9 cellular contexts compared by ENCODE assay signal in the genomic region with DNA sequence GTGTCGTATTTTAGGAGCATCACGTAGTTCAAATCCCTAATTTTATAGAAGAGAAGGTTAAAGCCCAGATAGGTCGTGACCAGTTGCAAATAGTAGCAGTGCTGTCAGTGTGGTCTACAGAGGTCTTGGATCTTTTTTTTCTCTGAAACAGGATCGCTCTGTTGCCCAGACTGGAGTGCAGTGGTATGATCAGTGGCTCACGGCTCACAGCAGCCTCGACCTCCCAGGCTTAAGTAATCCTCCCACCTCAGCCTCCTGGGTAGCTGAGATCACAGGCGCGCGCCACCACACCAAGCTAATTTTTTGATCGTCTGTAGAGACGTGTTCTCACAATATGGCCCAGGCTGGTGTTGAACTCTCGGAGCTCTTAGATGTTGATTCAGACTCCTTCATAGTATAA. TPM values are rescaled to one million over a fixed set of nuclear protein-coding genes. Genes with fewer than 3 reads are reported as not detected.
DNase-seq lines count a peak whose midpoint lies in the region; TF ChIP-seq lines count a peak whose summit lies in the region.
"Had no signal": no experiment of that assay in that cellular context is flagged by ENCODE, and none has a peak within 500 bp of the region (broad histone marks: within the 10 kb centered on the region; RNA-seq: fewer than 3 reads in every experiment).

No MANE protein-coding gene starts in this region.

- H3K27me3 ChIP-seq in adipocyte (replicated peaks; ENCODE audit: control insufficient read depth, insufficient read depth, low read length), result no peaks in the 10 kb centered on the region
- no peaks in the 10 kb centered on the region for H3K27me3 ChIP-seq in layer of hippocampus (ENCODE audit: control insufficient read depth, insufficient read depth, low read length)
- no peaks in the 10 kb centered on the region for H3K27me3 ChIP-seq in transverse colon

- peaks cover 32% of the 10 kb centered on the region for H3K36me3 Mint-ChIP-seq in activated naive CD4-positive, alpha-beta T cell treated with anti-CD3 and anti-CD28 coated beads for 36 hours (ENCODE audit: low read depth)

- no peaks in the 10 kb centered on the region for H3K9me3 Mint-ChIP-seq in activated naive CD4-positive, alpha-beta T cell treated with anti-CD3 and anti-CD28 coated beads for 36 hours

- no peak for TF ChIP-seq EP300 in transverse colon (IDR thresholded peaks at IDR 0.05; ENCODE audit: low read depth)

- H3K4me1 ChIP-seq in adipocyte (ENCODE audit: control insufficient read depth, insufficient read depth, low read length), result peaks cover 41% of the 10 kb centered on the region
- H3K4me1 ChIP-seq in transverse colon, result peaks cover 41 to 63% (median 57%) of the 10 kb centered on the region in 4 donors

- H3K4me1 Mint-ChIP-seq in activated naive CD4-positive, alpha-beta T cell treated with anti-CD3 and anti-CD28 coated beads for 36 hours (ENCODE audit: low read depth), result peaks cover 54% of the 10 kb centered on the region

- no peaks in the 10 kb centered on the region for H3K27me3 Mint-ChIP-seq in activated naive CD4-positive, alpha-beta T cell treated with anti-CD3 and anti-CD28 coated beads for 36 hours (ENCODE audit: low read depth)

- CTCF ChIA-PET in activated naive CD4-positive, alpha-beta T cell treated with anti-CD3 and anti-CD28 coated beads for 36 hours (lab: Charles Lee), result no interaction called here

- intact Hi-C loops in activated naive CD4-positive, alpha-beta T cell treated with anti-CD3 and anti-CD28 coated beads for 36 hours (cut with micrococcal nuclease), result loop anchor here (2.0 to 10.0 kb wide), 5 partner anchors 267 to 1541 kb away; partner anchors contain the start of genes CDC25C, EGR1, FAM53C and HNRNPA0
- intact Hi-C loops in transverse colon (cut with DNase I; ENCODE audit: low total_unique reads) (loop anchor here (10.0 kb wide), 1 partner anchor 721 kb away; the partner anchor contains the start of gene HSPA9), posterior cingulate gyrus (cut with DNase I) (loop anchor here (2.0 kb wide), 1 partner anchor 45 kb away; the partner anchor contains the start of gene PAIP2)

- 7 to 31% methylated on average over 3 to 12 of the region's 12 CpGs for WGBS in transverse colon (ENCODE audit: low coverage in 1 of 2), 2 donors

- in situ Hi-C loops in transverse colon (cut with MboI; ENCODE audit: low pct_ligation_motif_present in 1 of 4, low pct_unique_long_range_greater_than_20kb in 1 of 4, low sequenced_read_pairs in 3 of 4), result no loop called here

- H3K27ac Mint-ChIP-seq in activated naive CD4-positive, alpha-beta T cell treated with anti-CD3 and anti-CD28 coated beads for 36 hours, result peak overlapping the region; percentile 97

- H3K9me3 ChIP-seq in adipocyte (ENCODE audit: control insufficient read depth, low read length), result no peaks in the 10 kb centered on the region
- no peaks in the 10 kb centered on the region for H3K9me3 ChIP-seq in transverse colon

- DNase-seq in activated naive CD4-positive, alpha-beta T cell treated with anti-CD3 and anti-CD28 coated beads for 36 hours, result no peak
- no peak for DNase-seq in activated naive CD4-positive, alpha-beta T cell (lab: John Stamatoyannopoulos, UW)
- DNase-seq in adipocyte (ENCODE audit: low read depth) (peak; percentile 44), transverse colon (no peak), NCI-H2171 treated with DMSO at 0.1 percent for 48 hours (lab: John Stamatoyannopoulos, UW) (no peak), posterior cingulate gyrus (no peak)
- no peak for DNase-seq in stimulated activated CD4-positive, alpha-beta T cell treated with anti-CD3 and anti-CD28 coated beads, Interleukin-2, amount 100 ng/mL, for 24 hours
- DNase-seq: SHP77 treated with DMSO at 0.1 percent for 48 hours had no signal

- TF ChIP-seq CTCF in transverse colon (IDR thresholded peaks at IDR 0.05), result no peak

- TF ChIP-seq POLR2A in transverse colon (IDR thresholded peaks at IDR 0.05), result no peak

- H3K36me3 ChIP-seq in adipocyte (ENCODE audit: control insufficient read depth, insufficient read depth, low read length, severe bottlenecking) (no peaks in the 10 kb centered on the region), transverse colon (no peaks in the 10 kb centered on the region)

- H3K27ac ChIP-seq in layer of hippocampus (ENCODE audit: low read depth, low read length), result peak overlapping the region; percentile 10
- H3K27ac ChIP-seq in transverse colon, result peak overlapping the region; percentile 96 to 100 (median 99)

- peak overlapping the region; percentile 99 for H3K9ac ChIP-seq in adipocyte (ENCODE audit: low read length)

- H3K4me3 ChIP-seq in adipocyte (ENCODE audit: low read length) (peak overlapping the region; percentile 91), transverse colon (peak overlapping the region in 3 of 4 donors; percentile 75 to 91 (median 77))

- H3K4me3 Mint-ChIP-seq in activated naive CD4-positive, alpha-beta T cell treated with anti-CD3 and anti-CD28 coated beads for 36 hours, result peak overlapping the region; percentile 89

RNA-seq across cellular contexts. Expression of gene MATR3, which starts 2.2 kb away (rescaled TPM):
- 100 to 1,000 TPM; 137 to 164 TPM for total RNA-seq in activated naive CD4-positive, alpha-beta T cell treated with anti-CD3 and anti-CD28 coated beads for 36 hours
- 100 to 1,000 TPM in 3 of 4 donors, 10 to 100 TPM in 1; 97.3 to 190 (median 134) TPM for total RNA-seq in transverse colon

RNA-seq across cellular contexts. Expression of gene PAIP2, which starts 46.0 kb away (rescaled TPM):
- 10 to 100 TPM; 68.8 to 74.3 TPM for total RNA-seq in activated naive CD4-positive, alpha-beta T cell treated with anti-CD3 and anti-CD28 coated beads for 36 hours
- total RNA-seq in transverse colon, result 10 to 100 TPM; 13.8 to 67.3 (median 36.5) TPM
